Comparison of ENCODE assay signal across 1 cellular context in the genomic region with DNA sequence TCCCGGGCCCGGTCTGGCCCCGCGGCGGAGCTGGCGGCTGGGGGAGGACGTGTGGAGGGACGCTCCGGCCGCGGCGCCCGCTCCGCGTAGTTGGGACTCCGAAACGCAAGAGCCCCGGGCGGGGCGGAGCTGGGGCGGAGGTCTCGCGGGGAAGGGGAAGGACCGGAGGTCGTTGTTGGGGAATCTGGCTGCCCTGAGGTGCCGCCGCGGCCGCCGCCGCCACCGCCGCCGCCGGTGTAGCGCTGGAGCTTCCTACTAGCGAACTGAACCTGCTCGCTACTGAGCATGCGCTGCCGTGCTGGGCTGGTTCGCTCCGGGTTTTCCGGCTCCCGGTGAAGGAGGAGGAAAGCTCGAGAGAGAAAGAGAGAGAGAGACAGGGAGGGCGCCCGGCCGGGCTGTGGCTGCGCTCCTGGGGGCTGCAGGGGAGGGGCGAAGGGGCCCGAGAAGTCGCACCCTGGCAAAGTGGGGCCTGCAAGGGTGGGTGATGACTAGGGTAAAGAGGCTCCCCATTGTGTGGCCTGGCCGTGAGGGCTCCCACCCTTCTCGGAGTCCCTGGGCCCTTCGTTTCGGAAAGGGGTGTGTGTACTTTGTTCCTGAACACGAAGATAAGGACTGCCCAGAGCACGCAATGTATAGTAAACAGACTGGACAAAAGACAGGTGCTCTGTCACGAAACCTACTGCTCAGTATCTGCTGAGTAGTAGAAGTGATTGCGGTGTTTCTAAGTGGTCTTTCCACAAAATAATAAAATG.
TF ChIP-seq lines count a peak whose summit lies in the region.

Gene SOS1, minus strand, starts transcription at position 281 of the 752 bp plus-strand sequence. CDS start 629 bp downstream, outside the sequence.

TF ChIP-seq in K562, 482 proteins besides CTCF, POLR2A, EP300 and RAD21 (continued from another document and continues in another):
- peak; percentile 65; the same call in 1 of the 2 replicates for TF ChIP-seq SMARCA4 (IDR thresholded peaks at IDR 0.05)
- no peak for TF ChIP-seq SIRT6 (IDR thresholded peaks at IDR 0.05; ENCODE audit: low read depth, low read length)
- TF ChIP-seq POLR2AphosphoS5 (IDR thresholded peaks at IDR 0.05; ENCODE audit: control insufficient read depth, insufficient read depth, low read depth, low read length) = peak; percentile 86
- no peak for TF ChIP-seq ZBED1 (IDR thresholded peaks at IDR 0.05)
- no peak for TF ChIP-seq EWSR1 (IDR thresholded peaks at IDR 0.05; ENCODE audit: borderline replicate concordance, low read depth, partially characterized antibody)
- no peak for TF ChIP-seq PYGO2 (tag; IDR thresholded peaks at IDR 0.05)
- peak; percentile 67 for TF ChIP-seq CTBP1 (IDR thresholded peaks at IDR 0.05; ENCODE audit: borderline replicate concordance)
- TF ChIP-seq SMARCB1 (IDR thresholded peaks at IDR 0.05; ENCODE audit: insufficient read length, low read depth) = peak; percentile 93
- TF ChIP-seq SLC30A9 (CRISPR knock-in tag; IDR thresholded peaks at IDR 0.05) = no peak
- TF ChIP-seq BCOR (IDR thresholded peaks at IDR 0.05) = peak; percentile 73
- TF ChIP-seq ZNF584 (CRISPR knock-in tag; IDR thresholded peaks at IDR 0.05; ENCODE audit: low read depth) = no peak
- TF ChIP-seq ZNF551 (CRISPR knock-in tag; IDR thresholded peaks at IDR 0.05) = no peak
- peak in 1 of 2 experiments; percentile 80; a peak in 1 of 4 replicates for TF ChIP-seq ARNT (IDR thresholded peaks at IDR 0.05)
- no peak for TF ChIP-seq PTTG1 (tag; IDR thresholded peaks at IDR 0.05; ENCODE audit: low read depth)
- no peak for TF ChIP-seq PBX2 (CRISPR knock-in tag; IDR thresholded peaks at IDR 0.05; ENCODE audit: low read depth)
- TF ChIP-seq PBX2 (tag; conservative IDR thresholded peaks at IDR 0.05; ENCODE audit: low read depth) = no peak
- no peak for TF ChIP-seq PRMT5 (CRISPR knock-in tag; IDR thresholded peaks at IDR 0.05)
- no peak for TF ChIP-seq SRSF1 (IDR thresholded peaks at IDR 0.05; ENCODE audit: low read depth, low read length)
- no peak for TF ChIP-seq ZNF143 (CRISPR knock-in tag; IDR thresholded peaks at IDR 0.05)
- TF ChIP-seq, protein P1, sequence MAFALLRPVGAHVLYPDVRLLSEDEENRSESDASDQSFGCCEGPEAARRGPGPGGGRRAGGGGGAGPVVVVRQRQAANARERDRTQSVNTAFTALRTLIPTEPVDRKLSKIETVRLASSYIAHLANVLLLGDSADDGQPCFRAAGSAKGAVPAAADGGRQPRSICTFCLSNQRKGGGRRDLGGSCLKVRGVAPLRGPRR (CRISPR knock-in tag; IDR thresholded peaks at IDR 0.05) = no peak
- no peak for TF ChIP-seq ZNF121 (CRISPR knock-in tag; conservative IDR thresholded peaks at IDR 0.05)
- TF ChIP-seq BACH1 (tag; IDR thresholded peaks at IDR 0.05) = no peak
- TF ChIP-seq MLX (CRISPR knock-in tag; conservative IDR thresholded peaks at IDR 0.05) = no peak
- no peak for TF ChIP-seq GATA2 (CRISPR knock-in tag; IDR thresholded peaks at IDR 0.05)
- TF ChIP-seq ZNF507 (tag; conservative IDR thresholded peaks at IDR 0.05) = no peak
- TF ChIP-seq CHCHD3 (CRISPR knock-in tag; IDR thresholded peaks at IDR 0.05) = no peak
- no peak for TF ChIP-seq KAT2B (IDR thresholded peaks at IDR 0.05; ENCODE audit: low read depth, low read length)
- peak; percentile 87 for TF ChIP-seq TOE1 (IDR thresholded peaks at IDR 0.05; ENCODE audit: borderline replicate concordance)
- no peak for TF ChIP-seq TOE1 (CRISPR knock-in tag; IDR thresholded peaks at IDR 0.05; ENCODE audit: borderline replicate concordance, low read depth)
- TF ChIP-seq, protein P2, sequence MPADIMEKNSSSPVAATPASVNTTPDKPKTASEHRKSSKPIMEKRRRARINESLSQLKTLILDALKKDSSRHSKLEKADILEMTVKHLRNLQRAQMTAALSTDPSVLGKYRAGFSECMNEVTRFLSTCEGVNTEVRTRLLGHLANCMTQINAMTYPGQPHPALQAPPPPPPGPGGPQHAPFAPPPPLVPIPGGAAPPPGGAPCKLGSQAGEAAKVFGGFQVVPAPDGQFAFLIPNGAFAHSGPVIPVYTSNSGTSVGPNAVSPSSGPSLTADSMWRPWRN (IDR thresholded peaks at IDR 0.05; ENCODE audit: low read depth) = no peak; the same call in 1 of the 2 replicates
- no peak for TF ChIP-seq U2AF1 (optimal IDR thresholded peaks at IDR 0.05; ENCODE audit: low read depth, low read length)
- no peak for TF ChIP-seq ZZZ3 (IDR thresholded peaks at IDR 0.05)
- TF ChIP-seq SAFB (IDR thresholded peaks at IDR 0.05; ENCODE audit: borderline replicate concordance, low read depth, low read length) = no peak
- peak; percentile 43 for TF ChIP-seq MIER1 (IDR thresholded peaks at IDR 0.05; ENCODE audit: low read depth)
- TF ChIP-seq CGGBP1 (CRISPR knock-in tag; IDR thresholded peaks at IDR 0.05) = peak; percentile 93
- TF ChIP-seq HCFC1 (IDR thresholded peaks at IDR 0.05; ENCODE audit: low read depth, low read length) = peak; percentile 45
- no peak for TF ChIP-seq DDX20 (tag; IDR thresholded peaks at IDR 0.05; ENCODE audit: low read depth)
- no peak for TF ChIP-seq SREBF1 (IDR thresholded peaks at IDR 0.05; ENCODE audit: borderline replicate concordance, low read depth, low read length)
- no peak; a peak in 1 of 4 replicates for TF ChIP-seq NONO (IDR thresholded peaks at IDR 0.05; ENCODE audit: low read depth in 2 of 2, low read length in 1 of 2)
- no peak for TF ChIP-seq FOSL1 (tag; conservative IDR thresholded peaks at IDR 0.05)
- TF ChIP-seq ARID3A (IDR thresholded peaks at IDR 0.05; ENCODE audit: borderline replicate concordance, low read depth, low read length) = no peak
- no peak for TF ChIP-seq THRAP3 (IDR thresholded peaks at IDR 0.05; ENCODE audit: borderline replicate concordance)
- peak; percentile 66 for TF ChIP-seq KLF13 (tag; IDR thresholded peaks at IDR 0.05; ENCODE audit: borderline replicate concordance, low read depth)
- no peak for TF ChIP-seq HNRNPK (IDR thresholded peaks at IDR 0.05; ENCODE audit: low read depth, low read length, poor library complexity, severe bottlenecking)
- peak; percentile 48; the same call in 1 of the 2 replicates for TF ChIP-seq PML (IDR thresholded peaks at IDR 0.05; ENCODE audit: low read length)
- TF ChIP-seq, protein P3, sequence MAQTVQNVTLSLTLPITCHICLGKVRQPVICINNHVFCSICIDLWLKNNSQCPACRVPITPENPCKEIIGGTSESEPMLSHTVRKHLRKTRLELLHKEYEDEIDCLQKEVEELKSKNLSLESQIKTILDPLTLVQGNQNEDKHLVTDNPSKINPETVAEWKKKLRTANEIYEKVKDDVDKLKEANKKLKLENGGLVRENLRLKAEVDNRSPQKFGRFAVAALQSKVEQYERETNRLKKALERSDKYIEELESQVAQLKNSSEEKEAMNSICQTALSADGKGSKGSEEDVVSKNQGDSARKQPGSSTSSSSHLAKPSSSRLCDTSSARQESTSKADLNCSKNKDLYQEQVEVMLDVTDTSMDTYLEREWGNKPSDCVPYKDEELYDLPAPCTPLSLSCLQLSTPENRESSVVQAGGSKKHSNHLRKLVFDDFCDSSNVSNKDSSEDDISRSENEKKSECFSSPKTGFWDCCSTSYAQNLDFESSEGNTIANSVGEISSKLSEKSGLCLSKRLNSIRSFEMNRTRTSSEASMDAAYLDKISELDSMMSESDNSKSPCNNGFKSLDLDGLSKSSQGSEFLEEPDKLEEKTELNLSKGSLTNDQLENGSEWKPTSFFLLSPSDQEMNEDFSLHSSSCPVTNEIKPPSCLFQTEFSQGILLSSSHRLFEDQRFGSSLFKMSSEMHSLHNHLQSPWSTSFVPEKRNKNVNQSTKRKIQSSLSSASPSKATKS (CRISPR knock-in tag; IDR thresholded peaks at IDR 0.05) = no peak
- TF ChIP-seq NCOR1 (IDR thresholded peaks at IDR 0.05) = peak; percentile 36; the same call in 1 of the 2 replicates
- no peak for TF ChIP-seq ARID3B (CRISPR knock-in tag; IDR thresholded peaks at IDR 0.05; ENCODE audit: borderline replicate concordance)
- peak in 1 of 2 experiments; percentile 39; a peak in 2 of 4 replicates for TF ChIP-seq RCOR1 (IDR thresholded peaks at IDR 0.05; ENCODE audit: borderline replicate concordance in 1 of 2, low read depth in 2 of 2, low read length in 2 of 2)
- TF ChIP-seq CAMTA2 (CRISPR knock-in tag; conservative IDR thresholded peaks at IDR 0.05) = no peak
- TF ChIP-seq ZNF12 (CRISPR knock-in tag; IDR thresholded peaks at IDR 0.05) = no peak
- TF ChIP-seq ZNF668 (CRISPR knock-in tag; IDR thresholded peaks at IDR 0.05) = no peak
- TF ChIP-seq OTX1 (CRISPR knock-in tag; IDR thresholded peaks at IDR 0.05) = peak; percentile 59; the same call in 1 of the 2 replicates
- TF ChIP-seq ZNF263 (CRISPR knock-in tag; IDR thresholded peaks at IDR 0.05; ENCODE audit: borderline replicate concordance) = no peak
- TF ChIP-seq GABPB2 (CRISPR knock-in tag; conservative IDR thresholded peaks at IDR 0.05) = no peak
- peak; percentile 38; the same call in 1 of the 2 replicates for TF ChIP-seq MAX (CRISPR knock-in tag; IDR thresholded peaks at IDR 0.05)
- TF ChIP-seq KDM5B (IDR thresholded peaks at IDR 0.05; ENCODE audit: insufficient replicate concordance, low read depth, low read length) = peak; percentile 78
- no peak for TF ChIP-seq ZBTB49 (CRISPR knock-in tag; IDR thresholded peaks at IDR 0.05; ENCODE audit: borderline replicate concordance)
- peak; percentile 80 for TF ChIP-seq NFRKB (IDR thresholded peaks at IDR 0.05; ENCODE audit: low read depth)
